In the genomic region with DNA sequence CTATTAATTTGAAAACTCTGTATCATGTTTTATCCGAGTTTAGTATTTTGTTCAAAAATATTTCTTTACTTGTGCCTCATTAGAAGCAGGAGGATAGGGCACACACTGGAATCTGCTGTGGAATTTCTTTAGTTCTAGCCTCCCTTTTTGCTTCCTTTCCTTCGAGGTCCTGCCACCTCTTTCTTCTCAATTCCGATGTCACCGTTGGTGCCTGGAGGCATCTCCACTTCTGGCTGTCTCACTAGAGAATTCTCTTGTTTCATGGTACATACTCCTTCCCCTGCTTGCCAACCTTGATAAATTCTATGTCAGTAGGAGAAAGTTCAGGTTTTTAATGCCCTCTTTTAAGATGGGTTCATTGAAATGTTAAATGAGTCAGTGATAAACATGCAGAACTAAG, we compare ENCODE assay signal across 28 cellular contexts.
"Had no signal": no experiment of that assay in that cellular context is flagged by ENCODE, and none has a peak within 500 bp of the region (broad histone marks: within the 10 kb centered on the region; RNA-seq: fewer than 3 reads in every experiment).

No MANE protein-coding gene starts in this region.

- H3K4me3 ChIP-seq: coronary artery, esophagus muscularis mucosa, gastrocnemius medialis had no signal

- H3K27me3 Mint-ChIP-seq: activated CD4-positive, alpha-beta T cell treated with anti-CD3 and anti-CD28 coated beads, Interleukin-2, amount 10 ng/mL, durations not matched to agents 24 days and 14 days; activated naive CD4-positive, alpha-beta T cell treated with anti-CD3 and anti-CD28 coated beads, Interleukin-2, amount 10 ng/mL, durations not matched to agents 7 days and 5 days; central memory CD8-positive, alpha-beta T cell; effector memory CD8-positive, alpha-beta T cell had no signal

- H3K9me3 Mint-ChIP-seq: activated CD4-positive, alpha-beta memory T cell treated with anti-CD3 and anti-CD28 coated beads for 36 hours; activated CD4-positive, alpha-beta T cell treated with anti-CD3 and anti-CD28 coated beads, Interleukin-2, amount 10 ng/mL, durations not matched to agents 24 days and 14 days; activated naive CD4-positive, alpha-beta T cell treated with anti-CD3 and anti-CD28 coated beads, Interleukin-2, amount 10 ng/mL, durations not matched to agents 7 days and 5 days; activated naive CD4-positive, alpha-beta T cell treated with anti-CD3 and anti-CD28 coated beads, Interleukin-2, amount 50 U/mL, for 72 hours; activated naive CD8-positive, alpha-beta T cell treated with anti-CD3 and anti-CD28 coated beads, Interleukin-2, amount 10 ng/mL, durations not matched to agents 7 days and 5 days; activated T-cell treated with anti-CD3 and anti-CD28 coated beads, Interleukin-2, amount 50 U/mL, for 24 hours; activated T-cell treated with anti-CD3 and anti-CD28 coated beads, Interleukin-2, amount 50 U/mL, for 72 hours had no signal

- H3K36me3 ChIP-seq: brain microvascular endothelial cell, esophagus muscularis mucosa, gastrocnemius medialis had no signal

- H3K27ac Mint-ChIP-seq: activated CD4-positive, alpha-beta memory T cell treated with anti-CD3 and anti-CD28 coated beads for 36 hours; activated CD4-positive, alpha-beta T cell treated with anti-CD3 and anti-CD28 coated beads for 36 hours; activated CD4-positive, alpha-beta T cell treated with anti-CD3 and anti-CD28 coated beads, Interleukin-2, amount 10 ng/mL, durations not matched to agents 24 days and 14 days; activated CD8-positive, alpha-beta T cell treated with anti-CD3 and anti-CD28 coated beads, Interleukin-2, amount 10 ng/mL, durations not matched to agents 7 days and 5 days; activated naive CD4-positive, alpha-beta T cell treated with anti-CD3 and anti-CD28 coated beads, Interleukin-2, amount 10 ng/mL, durations not matched to agents 7 days and 5 days; activated naive CD4-positive, alpha-beta T cell treated with anti-CD3 and anti-CD28 coated beads, Interleukin-2, amount 50 U/mL, for 72 hours; activated naive CD8-positive, alpha-beta T cell treated with anti-CD3 and anti-CD28 coated beads, Interleukin-2, amount 10 ng/mL, durations not matched to agents 7 days and 5 days; activated T-cell treated with anti-CD3 and anti-CD28 coated beads, Interleukin-2, amount 50 U/mL, for 24 hours; activated T-cell treated with anti-CD3 and anti-CD28 coated beads, Interleukin-2, amount 50 U/mL, for 72 hours; effector memory CD8-positive, alpha-beta T cell had no signal

- H3K4me3 Mint-ChIP-seq: activated CD4-positive, alpha-beta memory T cell treated with anti-CD3 and anti-CD28 coated beads for 36 hours; activated CD4-positive, alpha-beta T cell treated with anti-CD3 and anti-CD28 coated beads for 36 hours; activated CD4-positive, alpha-beta T cell treated with anti-CD3 and anti-CD28 coated beads, Interleukin-2, amount 10 ng/mL, durations not matched to agents 24 days and 14 days; activated CD8-positive, alpha-beta T cell treated with anti-CD3 and anti-CD28 coated beads, Interleukin-2, amount 10 ng/mL, durations not matched to agents 7 days and 5 days; activated naive CD4-positive, alpha-beta T cell treated with anti-CD3 and anti-CD28 coated beads, Interleukin-2, amount 10 ng/mL, durations not matched to agents 7 days and 5 days; activated naive CD8-positive, alpha-beta T cell treated with anti-CD3 and anti-CD28 coated beads, Interleukin-2, amount 10 ng/mL, durations not matched to agents 7 days and 5 days; activated T-cell treated with anti-CD3 and anti-CD28 coated beads, Interleukin-2, amount 50 U/mL, for 24 hours; activated T-cell treated with anti-CD3 and anti-CD28 coated beads, Interleukin-2, amount 50 U/mL, for 72 hours; central memory CD8-positive, alpha-beta T cell; effector memory CD8-positive, alpha-beta T cell had no signal

- H3K27me3 ChIP-seq: brain microvascular endothelial cell, esophagus muscularis mucosa, gastrocnemius medialis had no signal

- ATAC-seq: activated CD4-positive, alpha-beta T cell treated with anti-CD3 and anti-CD28 coated beads for 36 hours; activated CD8-positive, alpha-beta T cell treated with anti-CD3 and anti-CD28 coated beads, Interleukin-2, amount 10 ng/mL, durations not matched to agents 7 days and 5 days; activated naive CD4-positive, alpha-beta T cell treated with anti-CD3 and anti-CD28 coated beads, Interleukin-2, amount 50 U/mL, for 72 hours; activated T-cell treated with anti-CD3 and anti-CD28 coated beads, Interleukin-2, amount 50 U/mL, for 72 hours; effector memory CD8-positive, alpha-beta T cell; foreskin keratinocyte; gastrocnemius medialis had no signal

- H3K4me1 ChIP-seq: esophagus muscularis mucosa, foreskin keratinocyte had no signal

- DNase-seq: activated CD4-positive, alpha-beta memory T cell treated with anti-CD3 and anti-CD28 coated beads for 36 hours; activated CD4-positive, alpha-beta T cell treated with anti-CD3 and anti-CD28 coated beads for 36 hours; activated CD4-positive, alpha-beta T cell treated with anti-CD3 and anti-CD28 coated beads, Interleukin-2, amount 10 ng/mL, durations not matched to agents 24 days and 14 days; activated CD4-positive, CD25-positive, alpha-beta regulatory T cell; activated CD4-positive, CD25-positive, alpha-beta regulatory T cell treated with anti-CD3 and anti-CD28 coated beads, Interleukin-2, amount 50 U/mL, for 72 hours; activated CD8-positive, alpha-beta memory T cell treated with anti-CD3 and anti-CD28 coated beads, Interleukin-2, amount 50 U/mL, for 48 hours; activated CD8-positive, alpha-beta T cell treated with anti-CD3 and anti-CD28 coated beads, Interleukin-2, amount 10 ng/mL, durations not matched to agents 7 days and 5 days; activated gamma-delta T cell; activated naive CD4-positive, alpha-beta T cell; activated naive CD4-positive, alpha-beta T cell treated with anti-CD3 and anti-CD28 coated beads, Interleukin-2, amount 10 ng/mL, durations not matched to agents 7 days and 5 days; activated naive CD8-positive, alpha-beta T cell treated with anti-CD3 and anti-CD28 coated beads, Interleukin-2, amount 10 ng/mL, durations not matched to agents 7 days and 5 days; activated T-cell treated with anti-CD3 and anti-CD28 coated beads for 4 hours; activated T-cell treated with anti-CD3 and anti-CD28 coated beads, Interleukin-2, amount 50 U/mL, for 24 hours; activated T-cell treated with anti-CD3 and anti-CD28 coated beads, Interleukin-2, amount 50 U/mL, for 72 hours; amniotic stem cell; anterior cingulate cortex; brain microvascular endothelial cell; dermis blood vessel endothelial cell; effector CD4-positive, alpha-beta T cell; effector memory CD8-positive, alpha-beta T cell; erythroblast; foreskin keratinocyte; gastrocnemius medialis; T-helper 2 cell had no signal

- H3K27ac ChIP-seq: brain microvascular endothelial cell, coronary artery, esophagus muscularis mucosa, foreskin keratinocyte, gastrocnemius medialis had no signal

- H3K4me1 Mint-ChIP-seq: activated CD4-positive, alpha-beta T cell treated with anti-CD3 and anti-CD28 coated beads for 36 hours; activated CD4-positive, alpha-beta T cell treated with anti-CD3 and anti-CD28 coated beads, Interleukin-2, amount 10 ng/mL, durations not matched to agents 24 days and 14 days; activated naive CD4-positive, alpha-beta T cell treated with anti-CD3 and anti-CD28 coated beads, Interleukin-2, amount 10 ng/mL, durations not matched to agents 7 days and 5 days; activated naive CD8-positive, alpha-beta T cell treated with anti-CD3 and anti-CD28 coated beads, Interleukin-2, amount 10 ng/mL, durations not matched to agents 7 days and 5 days; central memory CD8-positive, alpha-beta T cell had no signal

- H3K9me3 ChIP-seq: gastrocnemius medialis had no signal

- H3K36me3 Mint-ChIP-seq: activated CD4-positive, alpha-beta memory T cell treated with anti-CD3 and anti-CD28 coated beads for 36 hours; activated naive CD4-positive, alpha-beta T cell treated with anti-CD3 and anti-CD28 coated beads, Interleukin-2, amount 10 ng/mL, durations not matched to agents 7 days and 5 days; activated naive CD4-positive, alpha-beta T cell treated with anti-CD3 and anti-CD28 coated beads, Interleukin-2, amount 50 U/mL, for 72 hours; activated naive CD8-positive, alpha-beta T cell treated with anti-CD3 and anti-CD28 coated beads, Interleukin-2, amount 10 ng/mL, durations not matched to agents 7 days and 5 days had no signal
